ENCODE assay signal across 1 cellular context in genomic region chr17:18119166-18119745, GRCh38.
TF ChIP-seq lines count a peak whose summit lies in the region.

No MANE protein-coding gene starts in this region.

TF ChIP-seq in H1, 55 proteins besides CTCF, POLR2A, EP300 and RAD21 (continued from another document):
- TF ChIP-seq E2F6 (IDR thresholded peaks at IDR 0.05), result no peak
- TF ChIP-seq SAP30 (IDR thresholded peaks at IDR 0.05; ENCODE audit: insufficient read depth, insufficient replicate concordance, low read length), result no peak
- TF ChIP-seq CHD2 (IDR thresholded peaks at IDR 0.05; ENCODE audit: low read length), result no peak
- no peak for TF ChIP-seq ATF3 (IDR thresholded peaks at IDR 0.05; ENCODE audit: insufficient read depth, low read depth, low read length)
- TF ChIP-seq TCF12 (IDR thresholded peaks at IDR 0.05; ENCODE audit: low read depth, low read length), result no peak
- TF ChIP-seq POU5F1 (IDR thresholded peaks at IDR 0.05; ENCODE audit: low read depth, low read length), result no peak
- TF ChIP-seq RFX5 (IDR thresholded peaks at IDR 0.05; ENCODE audit: borderline replicate concordance, low read depth, low read length), result no peak
- TF ChIP-seq ZNF274 (IDR thresholded peaks at IDR 0.05; ENCODE audit: borderline replicate concordance, extremely low read depth, low read length), result no peak
- TF ChIP-seq EZH2 (IDR thresholded peaks at IDR 0.05; ENCODE audit: low read depth, low read length, severe bottlenecking), result no peak
- TF ChIP-seq SRF (IDR thresholded peaks at IDR 0.05; ENCODE audit: low read depth, low read length), result no peak
- no peak for TF ChIP-seq CTBP2 (IDR thresholded peaks at IDR 0.05; ENCODE audit: borderline replicate concordance, insufficient read depth, insufficient read length, low read length)
TF ChIP-seq in H1: peak in this region for 0.
